Comparison of ENCODE assay signal across 20 cellular contexts in the genomic region with DNA sequence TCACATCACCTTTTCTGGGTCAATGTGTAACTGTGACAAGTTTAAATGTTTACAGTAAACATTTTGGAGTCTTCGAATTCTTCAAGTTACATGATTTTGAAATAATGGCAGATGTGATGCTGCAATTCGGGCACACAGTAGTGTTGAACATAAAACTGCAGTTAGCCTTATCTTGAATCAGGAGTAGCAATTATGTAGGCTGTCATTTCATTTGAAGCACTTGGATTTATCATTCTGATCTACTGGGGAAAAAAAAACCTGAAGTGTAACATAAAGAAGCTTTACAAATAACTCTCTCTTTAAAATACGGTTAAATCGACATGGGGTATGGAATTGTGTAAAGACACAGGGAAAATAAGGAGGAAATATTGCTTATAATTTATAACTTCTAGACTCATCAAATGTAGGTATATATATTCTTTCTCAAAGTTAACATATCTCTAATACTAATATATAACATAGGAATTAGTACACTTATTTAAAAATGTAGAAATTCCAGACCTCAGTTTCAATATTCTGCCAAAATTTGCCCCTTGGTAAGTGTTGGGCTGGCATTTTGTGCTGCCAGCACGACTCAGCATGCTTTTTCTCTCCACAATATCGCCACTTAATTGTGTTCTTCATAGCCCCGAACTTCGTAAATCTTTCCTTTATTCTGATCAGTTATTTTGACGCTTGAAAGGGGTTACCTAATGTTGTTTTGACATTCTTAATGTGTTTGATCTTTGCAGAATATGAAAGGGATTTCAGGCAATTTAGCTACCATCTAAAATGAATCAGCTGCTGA.
"Had no signal": no experiment of that assay in that cellular context is flagged by ENCODE, and none has a peak within 500 bp of the region (broad histone marks: within the 10 kb centered on the region; RNA-seq: fewer than 3 reads in every experiment).

No MANE protein-coding gene starts in this region.

- H3K27ac Mint-ChIP-seq: activated CD8-positive, alpha-beta memory T cell treated with anti-CD3 and anti-CD28 coated beads, Interleukin-2, amount 10 ng/mL, durations not matched to agents 7 days and 5 days; activated naive CD4-positive, alpha-beta T cell treated with anti-CD3 and anti-CD28 coated beads for 36 hours; activated naive CD8-positive, alpha-beta T cell treated with anti-CD3 and anti-CD28 coated beads, Interleukin-2, amount 50 U/mL, for 24 hours; activated T-helper 2 cell treated with anti-CD3 and anti-CD28 coated beads, Interferon-gamma antibody, Interleukin-2, Interleukin-4, amounts not matched to agents 10 μg/mL and 5 μg/mL and 100 μg/mL, durations not matched to agents 14 hours and 24 hours and 36 hours; endodermal cell; naive B cell; stimulated activated naive B cell treated with anti-CD40 and anti-IgM and Interleukin-4, amounts not matched to agents 10 μg/mL and 1 μg/mL and 100 μg/mL, for 72 hours had no signal

- H3K9me3 Mint-ChIP-seq: activated naive CD8-positive, alpha-beta T cell treated with anti-CD3 and anti-CD28 coated beads, Interleukin-2, amount 50 U/mL, for 24 hours; endodermal cell had no signal

- DNase-seq: activated CD4-positive, alpha-beta T cell treated with anti-CD3 and anti-CD28 coated beads, Interleukin-2, amount 50 U/mL, for 48 hours; activated CD8-positive, alpha-beta memory T cell treated with anti-CD3 and anti-CD28 coated beads, Interleukin-2, amount 10 ng/mL, durations not matched to agents 7 days and 5 days; activated naive CD4-positive, alpha-beta T cell treated with anti-CD3 and anti-CD28 coated beads for 36 hours; activated naive CD8-positive, alpha-beta T cell treated with anti-CD3 and anti-CD28 coated beads, Interleukin-2, amount 50 U/mL, for 24 hours; activated T-cell treated with anti-CD3 and anti-CD28 coated beads, Interleukin-2, amount 50 U/mL, for 1 hour; aorta; dorsolateral prefrontal cortex; endodermal cell; erythroblast; gastrocnemius medialis; heart right ventricle; lower lobe of right lung; naive B cell; stimulated activated CD4-positive, alpha-beta T cell treated with anti-CD3 and anti-CD28 coated beads, Interleukin-2, amount 100 ng/mL, for 48 hours; stimulated activated naive B cell treated with anti-CD40 and anti-IgM and Interleukin-4, amounts not matched to agents 10 μg/mL and 1 μg/mL and 100 μg/mL, for 72 hours; tibial artery; uterus had no signal

- H3K4me3 ChIP-seq: cardiac muscle cell, gastrocnemius medialis, heart right ventricle, lower lobe of right lung, tibial artery, uterus had no signal

- H3K27ac ChIP-seq: cardiac muscle cell, dorsolateral prefrontal cortex, gastrocnemius medialis, heart right ventricle, lower lobe of right lung, neutrophil, tibial artery, uterus had no signal

- ATAC-seq: activated CD8-positive, alpha-beta memory T cell treated with anti-CD3 and anti-CD28 coated beads, Interleukin-2, amount 10 ng/mL, durations not matched to agents 7 days and 5 days; activated naive CD8-positive, alpha-beta T cell treated with anti-CD3 and anti-CD28 coated beads, Interleukin-2, amount 50 U/mL, for 24 hours; gastrocnemius medialis; heart right ventricle; lower lobe of right lung; stimulated activated naive B cell treated with anti-CD40 and anti-IgM and Interleukin-4, amounts not matched to agents 10 μg/mL and 1 μg/mL and 100 μg/mL, for 72 hours had no signal

- H3K4me1 ChIP-seq: gastrocnemius medialis, heart right ventricle, lower lobe of right lung, tibial artery, uterus had no signal

- H3K27me3 Mint-ChIP-seq: activated CD8-positive, alpha-beta memory T cell treated with anti-CD3 and anti-CD28 coated beads, Interleukin-2, amount 10 ng/mL, durations not matched to agents 7 days and 5 days; activated naive CD8-positive, alpha-beta T cell treated with anti-CD3 and anti-CD28 coated beads, Interleukin-2, amount 50 U/mL, for 24 hours; naive B cell; stimulated activated naive B cell treated with anti-CD40 and anti-IgM and Interleukin-4, amounts not matched to agents 10 μg/mL and 1 μg/mL and 100 μg/mL, for 72 hours had no signal

- H3K36me3 Mint-ChIP-seq: activated CD8-positive, alpha-beta memory T cell treated with anti-CD3 and anti-CD28 coated beads, Interleukin-2, amount 10 ng/mL, durations not matched to agents 7 days and 5 days; naive B cell; stimulated activated naive B cell treated with anti-CD40 and anti-IgM and Interleukin-4, amounts not matched to agents 10 μg/mL and 1 μg/mL and 100 μg/mL, for 72 hours had no signal

- H3K27me3 ChIP-seq: cardiac muscle cell, dorsolateral prefrontal cortex, gastrocnemius medialis, heart right ventricle, neutrophil, tibial artery, uterus had no signal

- H3K9me3 ChIP-seq: gastrocnemius medialis, heart right ventricle, lower lobe of right lung, neutrophil, tibial artery, uterus had no signal

- H3K4me3 Mint-ChIP-seq: activated CD8-positive, alpha-beta memory T cell treated with anti-CD3 and anti-CD28 coated beads, Interleukin-2, amount 10 ng/mL, durations not matched to agents 7 days and 5 days; activated naive CD4-positive, alpha-beta T cell treated with anti-CD3 and anti-CD28 coated beads for 36 hours; activated naive CD8-positive, alpha-beta T cell treated with anti-CD3 and anti-CD28 coated beads, Interleukin-2, amount 50 U/mL, for 24 hours; endodermal cell; naive B cell; stimulated activated naive B cell treated with anti-CD40 and anti-IgM and Interleukin-4, amounts not matched to agents 10 μg/mL and 1 μg/mL and 100 μg/mL, for 72 hours had no signal

- H3K4me1 Mint-ChIP-seq: activated CD8-positive, alpha-beta memory T cell treated with anti-CD3 and anti-CD28 coated beads, Interleukin-2, amount 10 ng/mL, durations not matched to agents 7 days and 5 days; activated naive CD8-positive, alpha-beta T cell treated with anti-CD3 and anti-CD28 coated beads, Interleukin-2, amount 50 U/mL, for 24 hours; endodermal cell; naive B cell; stimulated activated naive B cell treated with anti-CD40 and anti-IgM and Interleukin-4, amounts not matched to agents 10 μg/mL and 1 μg/mL and 100 μg/mL, for 72 hours had no signal

- H3K36me3 ChIP-seq: cardiac muscle cell, gastrocnemius medialis, lower lobe of right lung, neutrophil, uterus had no signal
